In genomic region chr11:130999086-130999485, GRCh38 we compare ENCODE assay signal across 1 cellular context.
TF ChIP-seq lines count a peak whose summit lies in the region.

No MANE protein-coding gene starts in this region.

TF ChIP-seq in H1, 55 proteins besides CTCF, POLR2A, EP300 and RAD21:
- no peak for TF ChIP-seq CHD2 (IDR thresholded peaks at IDR 0.05; ENCODE audit: low read length)
- no peak for TF ChIP-seq SP1 (IDR thresholded peaks at IDR 0.05; ENCODE audit: low read depth, low read length)
- TF ChIP-seq ZNF274 (IDR thresholded peaks at IDR 0.05; ENCODE audit: borderline replicate concordance, extremely low read depth, low read length) = no peak
- TF ChIP-seq CBX5 (IDR thresholded peaks at IDR 0.05; ENCODE audit: low read depth, low read length) = no peak
- no peak for TF ChIP-seq SIX5 (IDR thresholded peaks at IDR 0.05; ENCODE audit: low read depth, low read length)
- no peak for TF ChIP-seq SAP30 (IDR thresholded peaks at IDR 0.05; ENCODE audit: insufficient read depth, insufficient replicate concordance, low read length)
- no peak for TF ChIP-seq GTF2F1 (IDR thresholded peaks at IDR 0.05; ENCODE audit: borderline replicate concordance, low read depth, low read length)
- TF ChIP-seq MAFK (IDR thresholded peaks at IDR 0.05; ENCODE audit: low read depth, low read length) = no peak
- TF ChIP-seq CHD1 (IDR thresholded peaks at IDR 0.05; ENCODE audit: low read depth, low read length) = no peak
- TF ChIP-seq TAF7 (optimal IDR thresholded peaks at IDR 0.05; ENCODE audit: borderline replicate concordance, low read depth, low read length) = no peak
- TF ChIP-seq JUND (IDR thresholded peaks at IDR 0.05; ENCODE audit: low read length) = no peak
- TF ChIP-seq SP2 (IDR thresholded peaks at IDR 0.05; ENCODE audit: low read length) = no peak
